17 cellular contexts compared by ENCODE assay signal in genomic region chr6:84028350-84028749, GRCh38. TPM values are rescaled to one million over a fixed set of nuclear protein-coding genes. Genes with fewer than 3 reads are reported as not detected.
DNase-seq lines count a peak whose midpoint lies in the region; ATAC-seq, FAIRE-seq and TF ChIP-seq lines count a peak whose summit lies in the region.
"Had no signal": no experiment of that assay in that cellular context is flagged by ENCODE, and none has a peak within 500 bp of the region (broad histone marks: within the 10 kb centered on the region; RNA-seq: fewer than 3 reads in every experiment).

No MANE protein-coding gene starts in this region.

- H3K36me3 Mint-ChIP-seq in Calu3 (ENCODE audit: insufficient read depth, unreplicated experiment) = no peaks in the 10 kb centered on the region
- H3K36me3 Mint-ChIP-seq: CD4-positive, alpha-beta memory T cell had no signal

- dilution Hi-C loops in endothelial cell of umbilical vein (cut with MboI; ENCODE audit: extremely low pct_ligation_motif_present, low sequenced_read_pairs) = no loop called here

- no peak for TF ChIP-seq RAD21 in K562 (CRISPR knock-in tag; conservative IDR thresholded peaks at IDR 0.05 in 1 of 2, IDR thresholded peaks at IDR 0.05 in 1 of 2)

- 100% methylated on average over 1 of the region's 1 CpG for WGBS in K562 (ENCODE audit: insufficient coverage, low coverage, missing lambda C conversion rate)
- WGBS in prostate gland = 88% methylated on average over 1 of the region's 1 CpG

- no peak for TF ChIP-seq CTCF in Calu3 (IDR thresholded peaks at IDR 0.05; ENCODE audit: unreplicated experiment)
- TF ChIP-seq CTCF in K562 (IDR thresholded peaks at IDR 0.05 in 2 of 3, conservative IDR thresholded peaks at IDR 0.05 in 1 of 3; ENCODE audit: insufficient read depth in 2 of 3, low read depth in 1 of 3, low read length in 3 of 3) = no peak
- no peak for TF ChIP-seq CTCF in endothelial cell of umbilical vein (IDR thresholded peaks at IDR 0.05; ENCODE audit: extremely low read depth in 1 of 2, insufficient read depth in 1 of 2, low read depth in 1 of 2, low read length in 2 of 2)
- no peak for TF ChIP-seq CTCF in prostate gland (IDR thresholded peaks at IDR 0.05)

- H3K4me2 ChIP-seq in K562 (ENCODE audit: insufficient read depth, low read length) = no peak overlapping the region
- H3K4me2 ChIP-seq in endothelial cell of umbilical vein (ENCODE audit: insufficient read depth, low read length) = peak overlapping the region; percentile 53
- H3K4me2 ChIP-seq: BLaER1 had no signal

- TF ChIP-seq EP300 in K562 (IDR thresholded peaks at IDR 0.05; ENCODE audit: low read length) = no peak

- no peak for FAIRE-seq in K562 (lab: Jason Lieb, UNC)
- no peak for FAIRE-seq in endothelial cell of umbilical vein (lab: Jason Lieb, UNC)
- FAIRE-seq: D721Med had no signal

- no peaks in the 10 kb centered on the region for H3K36me3 ChIP-seq in K562 (ENCODE audit: control insufficient read depth, insufficient read depth, low read length)
- no peaks in the 10 kb centered on the region for H3K36me3 ChIP-seq in endothelial cell of umbilical vein (ENCODE audit: control insufficient read depth in 2 of 2, extremely low read depth in 1 of 2, insufficient read depth in 2 of 2, low read length in 2 of 2)
- no peaks in the 10 kb centered on the region for H3K36me3 ChIP-seq in prostate gland
- H3K36me3 ChIP-seq: BLaER1, HAP-1, SJCRH30 had no signal

- H3K4me3 ChIP-seq in K562 = no peak overlapping the region
- H3K4me3 ChIP-seq in endothelial cell of umbilical vein (replicated peaks in 1 of 3; ENCODE audit: insufficient read depth in 1 of 3, low read depth in 1 of 3, low read length in 3 of 3) = no peak overlapping the region
- H3K4me3 ChIP-seq in prostate gland = no peak overlapping the region
- H3K4me3 ChIP-seq: BLaER1, HAP-1, SJCRH30 had no signal

- no peaks in the 10 kb centered on the region for H3K9me3 ChIP-seq in K562 (replicated peaks; ENCODE audit: control insufficient read depth, insufficient read depth, low read depth, low read length)
- no peaks in the 10 kb centered on the region for H3K9me3 ChIP-seq in endothelial cell of umbilical vein (replicated peaks; ENCODE audit: control insufficient read depth, insufficient read depth, low read length)
- no peaks in the 10 kb centered on the region for H3K9me3 ChIP-seq in prostate gland
- H3K9me3 ChIP-seq: BLaER1, HAP-1, SJCRH30 had no signal

- H3K4me3 Mint-ChIP-seq in Calu3 (ENCODE audit: low read depth, unreplicated experiment) = no peak overlapping the region
- H3K4me3 Mint-ChIP-seq: CD4-positive, alpha-beta memory T cell had no signal

- BruUV-seq in Calu3 (replicated peaks; lab: Mats Ljungman, UMichigan) (no TSS peak), K562 (replicated peaks; lab: Mats Ljungman, UMichigan) (no TSS peak), endothelial cell of umbilical vein (replicated peaks; lab: Mats Ljungman, UMichigan) (no TSS peak)

- H2AFZ ChIP-seq in K562 (ENCODE audit: low read depth, low read length) = no peak overlapping the region
- H2AFZ ChIP-seq in endothelial cell of umbilical vein (ENCODE audit: low read depth, low read length) = no peak overlapping the region

- H3K27me3 Mint-ChIP-seq in Calu3 (ENCODE audit: unreplicated experiment) = no peaks in the 10 kb centered on the region

- TF ChIP-seq POLR2A in K562 (conservative IDR thresholded peaks at IDR 0.05) (no peak), endothelial cell of umbilical vein (IDR thresholded peaks at IDR 0.05; ENCODE audit: low read depth, low read length) (no peak), prostate gland (IDR thresholded peaks at IDR 0.05) (no peak)

- peaks cover 3% of the 10 kb centered on the region for H3K9me3 Mint-ChIP-seq in Calu3 (ENCODE audit: low read depth, unreplicated experiment)

- POLR2A ChIA-PET in K562 (lab: Yijun Ruan, JAX) (no interaction called here), endothelial cell of umbilical vein (lab: Charles Lee) (no interaction called here)

- H3K27ac ChIP-seq in K562 (ENCODE audit: extremely low read depth, low read depth, low read length) (no peak overlapping the region), endothelial cell of umbilical vein (ENCODE audit: insufficient read depth, low read depth, low read length) (peak overlapping the region; percentile 26), prostate gland (peak overlapping the region; percentile 42 to 46)
- H3K27ac ChIP-seq: BLaER1 had no signal

- no peak for ATAC-seq in K562

- H3K4me1 Mint-ChIP-seq in Calu3 (ENCODE audit: low read depth, unreplicated experiment) = peaks cover 27% of the 10 kb centered on the region

- in situ Hi-C loops in K562 (cut with MboI) = no loop called here

- H3K9ac ChIP-seq in K562 (ENCODE audit: insufficient read depth in 1 of 2, low read depth in 2 of 2, low read length in 2 of 2) (no peak overlapping the region), endothelial cell of umbilical vein (replicated peaks; ENCODE audit: extremely low read depth, insufficient read depth, low read length) (no peak overlapping the region)
- H3K9ac ChIP-seq: BLaER1 had no signal

- H3K4me1 ChIP-seq in K562 (replicated peaks in 1 of 2; ENCODE audit: control insufficient read depth in 2 of 2, insufficient read depth in 2 of 2, low read length in 2 of 2) = peaks cover 4 to 6% of the 10 kb centered on the region in 2 experiments
- peaks cover 26% of the 10 kb centered on the region for H3K4me1 ChIP-seq in endothelial cell of umbilical vein (ENCODE audit: control insufficient read depth, extremely low read depth, insufficient read depth, low read length)
- no peaks in the 10 kb centered on the region for H3K4me1 ChIP-seq in prostate gland (replicated peaks)
- H3K4me1 ChIP-seq: BLaER1 had no signal

- H3K27me3 ChIP-seq in K562 (ENCODE audit: control insufficient read depth in 2 of 2, insufficient read depth in 2 of 2, low read length in 2 of 2) = no peaks in the 10 kb centered on the region
- no peaks in the 10 kb centered on the region for H3K27me3 ChIP-seq in endothelial cell of umbilical vein (ENCODE audit: control insufficient read depth in 2 of 2, insufficient read depth in 2 of 2, low read length in 2 of 2)
- H3K27me3 ChIP-seq in prostate gland (replicated peaks; ENCODE audit: insufficient read depth) = no peaks in the 10 kb centered on the region
- H3K27me3 ChIP-seq: SJCRH30 had no signal

- intact Hi-C loops in Calu3 (cut with micrococcal nuclease; ENCODE audit: unreplicated experiment) = loop anchor here (10.0 kb wide), 1 partner anchor 186 kb away; no protein-coding TSS in a partner anchor
- intact Hi-C loops in K562 (cut with micrococcal nuclease) = no loop called here
- intact Hi-C loops in endothelial cell of umbilical vein (cut with micrococcal nuclease) = loop anchor here (1.0 to 5.0 kb wide), 2 partner anchors 184 to 213 kb away; no protein-coding TSS in a partner anchor
- intact Hi-C loops in prostate gland (cut with DNase I) = no loop called here

- DNase-seq in Calu3 (no peak), K562 (ENCODE audit: extremely low read depth in 1 of 4, low spot score in 3 of 4) (no peak), endothelial cell of umbilical vein (ENCODE audit: low read depth, low spot score) (peak; percentile 86), prostate gland (ENCODE audit: low spot score) (no peak), COR-L47 (lab: John Stamatoyannopoulos, UW) (no peak), SK-N-DZ (ENCODE audit: low spot score) (no peak), DMS53 treated with DMSO at 0.1 percent for 48 hours (lab: John Stamatoyannopoulos, UW; ENCODE audit: unreplicated experiment) (no peak), medulla oblongata (ENCODE audit: extremely low spot score) (no peak)
- DNase-seq: CD4-positive, alpha-beta memory T cell; NCI-H187 treated with DMSO at 0.1 percent for 48 hours; NCI-H2227 treated with DMSO at 0.1 percent for 48 hours; OCI-M1 had no signal

- no peaks in the 10 kb centered on the region for H3K79me2 ChIP-seq in K562 (ENCODE audit: control insufficient read depth, insufficient read depth, low read length)
- no peaks in the 10 kb centered on the region for H3K79me2 ChIP-seq in endothelial cell of umbilical vein (ENCODE audit: control insufficient read depth, insufficient read depth, low read length)

- no peaks in the 10 kb centered on the region for H3K9me1 ChIP-seq in K562 (ENCODE audit: control insufficient read depth, insufficient read depth, low read length)
- H3K9me1 ChIP-seq in endothelial cell of umbilical vein (replicated peaks; ENCODE audit: control insufficient read depth, extremely low read depth, insufficient read depth, low read length) = no peaks in the 10 kb centered on the region

- no peaks in the 10 kb centered on the region for H4K20me1 ChIP-seq in K562 (replicated peaks; ENCODE audit: control insufficient read depth, insufficient read depth, low read length)
- H4K20me1 ChIP-seq in endothelial cell of umbilical vein (replicated peaks; ENCODE audit: control insufficient read depth, extremely low read depth, insufficient read depth, low read length) = no peaks in the 10 kb centered on the region
- H4K20me1 ChIP-seq: BLaER1 had no signal

- H3K27ac Mint-ChIP-seq in Calu3 (ENCODE audit: unreplicated experiment) = peak overlapping the region; percentile 63

- CTCF ChIA-PET in Calu3 (lab: Charles Lee) (no interaction called here), K562 (lab: Yijun Ruan, JAX; ENCODE audit: low intra/inter-chr PET ratio) (no interaction called here), endothelial cell of umbilical vein (lab: Charles Lee) (interaction anchor here (1.0 to 1.3 kb wide), 4 partner anchors 17 to 184 kb away, joined by 3 to 4 read pairs (median 4); no protein-coding TSS in a partner anchor)

RNA-seq across cellular contexts. Expression of gene MRAP2, which starts 5.2 kb away (rescaled TPM):
- total RNA-seq in Calu3 (2022) (0.22 and 0.38 TPM in 2 replicates), K562 (2014; rRNA removed) (7.8 and 8.6 TPM in 2 replicates), K562 (2014; rRNA removed; fragmentation: Illumina TruSeq; extraction: Trizol) (12.0 and 15.3 TPM in 2 replicates), K562 (2015; rRNA removed; fragmentation: Illumina TruSeq; extraction: Trizol) (11.8 and 12.6 TPM in 2 replicates), K562 (2021) (7.4 and 8.7 TPM in 2 replicates), endothelial cell of umbilical vein (3.5 and 5.8 TPM in 2 replicates), prostate gland (10 to 100 TPM; 10.6 to 11.5 TPM)
- total RNA-seq in K562 (2011; cell fraction: chromatin; rRNA removed; ENCODE audit: low replicate concordance) = 18.1 and 18.7 TPM in 2 replicates
- total RNA-seq in K562 (2011; cell fraction: nucleolus; rRNA removed) = 15.3 and 20.5 TPM in 2 replicates
- total RNA-seq in K562 (2011; cell fraction: nucleoplasm; rRNA removed) = 27.9 and 37.3 TPM in 2 replicates
- polyA plus RNA-seq in K562 (2011; rRNA removed) (30.7 and 38.9 TPM in 2 replicates), K562 (2014; fragmentation: Illumina TruSeq; extraction: Trizol) (10.9 and 12.1 TPM in 2 replicates), K562 (2014; fragmentation: Nextera tagmentation; extraction: Ambion mirVana) (1 to 10 TPM; 5.9 to 6.8 TPM), K562 (2014; rRNA removed) (8.0 and 9.3 TPM in 2 replicates), endothelial cell of umbilical vein (8.3 and 8.6 TPM in 2 replicates)
- polyA plus RNA-seq in K562 (2011; cell fraction: cytosol; rRNA removed) = 16.6 and 27.0 TPM in 2 replicates
- 8.4 and 14.0 TPM in 2 replicates for polyA plus RNA-seq in K562 (2011; cell fraction: nucleus; rRNA removed)
- 7.1 and 10.8 TPM in 2 replicates for polyA plus RNA-seq in K562 (2012)
- polyA minus RNA-seq in K562 (2011; rRNA and poly(A)+ RNA removed) = 26.8 and 27.7 TPM in 2 replicates
- polyA minus RNA-seq in K562 (2011; cell fraction: cytosol; rRNA and poly(A)+ RNA removed) = 5.2 and 13.0 TPM in 2 replicates
- polyA minus RNA-seq in K562 (2011; cell fraction: nucleus; rRNA and poly(A)+ RNA removed) = 4.0 and 5.1 TPM in 2 replicates
- polyA plus RNA-seq in endothelial cell of umbilical vein (2011; cell fraction: cytosol; rRNA removed) = 6.1 and 6.4 TPM in 2 replicates
- polyA plus RNA-seq in endothelial cell of umbilical vein (2011; cell fraction: nucleus; rRNA removed) = 4.6 TPM in 2 replicates
- polyA plus RNA-seq in endothelial cell of umbilical vein (2012) = 3.1 and 5.6 TPM in 2 replicates
- polyA minus RNA-seq in endothelial cell of umbilical vein = 6.5 and 7.7 TPM in 2 replicates
- polyA minus RNA-seq in endothelial cell of umbilical vein (2011; cell fraction: cytosol; rRNA and poly(A)+ RNA removed) = not detected
- 2.2 and 2.9 TPM in 2 replicates for polyA minus RNA-seq in endothelial cell of umbilical vein (2011; cell fraction: nucleus; rRNA and poly(A)+ RNA removed)
- polyA plus RNA-seq in SK-N-DZ (2014; cell fraction: cytosol; rRNA removed) = 3.8 and 3.9 TPM in 2 replicates
- polyA plus RNA-seq in SK-N-DZ (2014; cell fraction: nucleus; rRNA removed) = 1.1 and 3.0 TPM in 2 replicates
- total RNA-seq: CD4-positive, alpha-beta memory T cell; G401 had no signal
- polyA plus RNA-seq: CD4-positive, alpha-beta memory T cell had no signal

Comparison
In these comparisons a context has a peak if more than half of its experiments do, and no peak if none do; other contexts are left out.
1. intact Hi-C loops: an anchor here in Calu3 (10.0 kb wide) and endothelial cell of umbilical vein (1.0 to 5.0 kb wide); none called in K562 and prostate gland.